26 cellular contexts compared by ENCODE assay signal in the genomic region with DNA sequence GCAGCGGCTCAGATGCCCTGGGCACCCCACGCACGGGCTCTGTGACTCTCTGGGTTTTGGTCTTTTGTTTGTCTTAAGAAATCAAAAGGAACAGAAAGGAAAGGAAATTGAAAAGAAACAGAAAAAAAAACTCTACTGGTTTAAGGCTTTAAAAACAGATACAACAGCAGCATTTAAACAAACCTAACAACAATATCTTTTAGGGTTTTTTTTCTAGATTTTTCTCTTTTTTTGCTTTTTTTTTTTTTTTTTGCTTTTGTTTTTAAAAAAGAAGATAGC. TPM values are rescaled to one million over a fixed set of nuclear protein-coding genes. Genes with fewer than 3 reads are reported as not detected.
DNase-seq lines count a peak whose midpoint lies in the region; ATAC-seq and TF ChIP-seq lines count a peak whose summit lies in the region.
"Had no signal": no experiment of that assay in that cellular context is flagged by ENCODE, and none has a peak within 500 bp of the region (broad histone marks: within the 10 kb centered on the region; RNA-seq: fewer than 3 reads in every experiment).

No MANE protein-coding gene starts in this region.

- no peak overlapping the region for H2BK12ac ChIP-seq in H9 (ENCODE audit: insufficient read length, low read depth, low read length)

- H3K27ac Mint-ChIP-seq in H9 = no peak overlapping the region; a peak in 1 of 7 replicates
- H3K27ac Mint-ChIP-seq: activated CD4-positive, alpha-beta T cell treated with anti-CD3 and anti-CD28 coated beads, Interleukin-2, amount 10 ng/mL, durations not matched to agents 7 days and 5 days; activated naive CD8-positive, alpha-beta T cell treated with anti-CD3 and anti-CD28 coated beads, Interleukin-2, amount 10 ng/mL, durations not matched to agents 7 days and 5 days; activated T-helper 2 cell treated with anti-CD3 and anti-CD28 coated beads, Interferon-gamma antibody, Interleukin-2, Interleukin-4, amounts not matched to agents 10 μg/mL and 5 μg/mL and 100 μg/mL, durations not matched to agents 14 hours and 24 hours and 36 hours; CD8-positive, alpha-beta T cell; memory B cell; T-cell had no signal

- CTCF ChIA-PET in AG04449 (lab: Yijun Ruan, JAX) = no interaction called here
- CTCF ChIA-PET in PC-3 (lab: Charles Lee) = interaction anchor here (0.7 kb wide), 1 partner anchor 107 kb away, joined by 12 read pairs; no protein-coding TSS in a partner anchor

- peaks cover 5 to 27% of the 10 kb centered on the region in 2 experiments for H3K4me1 Mint-ChIP-seq in H9
- H3K4me1 Mint-ChIP-seq: memory B cell had no signal

- no peak overlapping the region for H2AK5ac ChIP-seq in H9 (ENCODE audit: insufficient read length, low read length)

- H3K56ac ChIP-seq in H9 (ENCODE audit: insufficient read length, low read depth, low read length) = no peak overlapping the region

- H4K8ac ChIP-seq in H9 (replicated peaks; ENCODE audit: insufficient read length, low read depth, low read length) = no peak overlapping the region

- POLR2A ChIA-PET in AG04449 (lab: Yijun Ruan, JAX) (no interaction called here), PC-3 (lab: Charles Lee; ENCODE audit: unreplicated experiment) (no interaction called here)

- no peaks in the 10 kb centered on the region for H3K36me3 Mint-ChIP-seq in H9 (ENCODE audit: insufficient read depth in 1 of 3, low read depth in 3 of 3)
- H3K36me3 Mint-ChIP-seq: activated naive CD8-positive, alpha-beta T cell treated with anti-CD3 and anti-CD28 coated beads, Interleukin-2, amount 10 ng/mL, durations not matched to agents 7 days and 5 days; CD8-positive, alpha-beta T cell; memory B cell; T-cell had no signal

- H2BK15ac ChIP-seq in H9 (ENCODE audit: low read depth, low read length) = no peak overlapping the region

- H3K18ac ChIP-seq in H9 (ENCODE audit: insufficient read length, low read depth, low read length) = no peak overlapping the region

- H3K9ac ChIP-seq in PC-3 (ENCODE audit: low read length) (no peak overlapping the region), skeletal muscle tissue (ENCODE audit: low read depth in 1 of 3, low read length in 3 of 3) (peak overlapping the region in 2 of 3 donors; percentile 38 to 50), H9 (ENCODE audit: extremely low read depth, insufficient read length, low read length) (no peak overlapping the region)

- no peak overlapping the region for H3K4me3 Mint-ChIP-seq in H9
- H3K4me3 Mint-ChIP-seq: activated CD4-positive, alpha-beta T cell treated with anti-CD3 and anti-CD28 coated beads, Interleukin-2, amount 10 ng/mL, durations not matched to agents 7 days and 5 days; activated naive CD8-positive, alpha-beta T cell treated with anti-CD3 and anti-CD28 coated beads, Interleukin-2, amount 10 ng/mL, durations not matched to agents 7 days and 5 days; CD8-positive, alpha-beta T cell; stimulated activated naive CD8-positive, alpha-beta T cell treated with anti-CD3 and anti-CD28 coated beads, Interleukin-15, amount 100 ng/mL, for 72 hours; T-cell had no signal

- no peaks in the 10 kb centered on the region for H3K9me2 ChIP-seq in PC-3 (replicated peaks; ENCODE audit: low read length)

- no TSS peak for BruUV-seq in PC-3 (replicated peaks; lab: Mats Ljungman, UMichigan)

- no peak overlapping the region for H2BK20ac ChIP-seq in H9 (ENCODE audit: low read depth, low read length, poor library complexity, severe bottlenecking)

- H4K91ac ChIP-seq in H9 (ENCODE audit: insufficient read length, low read depth, low read length) = no peak overlapping the region

- H2AFZ ChIP-seq in PC-3 (ENCODE audit: low read length) (0 out of 2 replicates have a peak overlapping the region, but pooled peaks have one; percentile 37), H9 (ENCODE audit: low read length) (no peak overlapping the region)

- H3T11ph ChIP-seq in H9 (ENCODE audit: low read length) = no peak overlapping the region

- no peak overlapping the region for H3K4ac ChIP-seq in H9 (ENCODE audit: low read depth, low read length)

- no peaks in the 10 kb centered on the region for H3K4me1 ChIP-seq in PC-3 (ENCODE audit: insufficient read depth, low read length)
- H3K4me1 ChIP-seq in skeletal muscle tissue (ENCODE audit: control insufficient read depth in 3 of 3, insufficient read depth in 3 of 3, low read length in 3 of 3) = peaks cover 0 to 2% (median 2%) of the 10 kb centered on the region in 3 donors
- H3K4me1 ChIP-seq in H9 (ENCODE audit: insufficient read depth, low read length) = no peaks in the 10 kb centered on the region
- H3K4me1 ChIP-seq: foreskin keratinocyte, pancreas had no signal

- no CpG with 5 or more reads among the region's 3 CpGs for WGBS in H9 (ENCODE audit: extremely low coverage, insufficient read length, low lambda C conversion rate)

- H3K79me1 ChIP-seq in H9 (ENCODE audit: insufficient read depth, low read depth, low read length, poor library complexity, severe bottlenecking) = no peaks in the 10 kb centered on the region

- H3K27me3 ChIP-seq in PC-3 (ENCODE audit: low read length) = peaks cover 48% of the 10 kb centered on the region
- peaks cover 0 to 9% (median 8%) of the 10 kb centered on the region in 3 donors for H3K27me3 ChIP-seq in skeletal muscle tissue (ENCODE audit: control insufficient read depth in 3 of 3, insufficient read depth in 3 of 3, low read length in 3 of 3)
- no peaks in the 10 kb centered on the region for H3K27me3 ChIP-seq in H9 (ENCODE audit: insufficient read depth, low read length)
- H3K27me3 ChIP-seq: pancreas had no signal

- H3K36me3 ChIP-seq in PC-3 (ENCODE audit: low read depth, low read length) (no peaks in the 10 kb centered on the region), skeletal muscle tissue (ENCODE audit: control insufficient read depth in 3 of 3, insufficient read depth in 3 of 3, low read length in 3 of 3) (no peaks in the 10 kb centered on the region)
- H3K36me3 ChIP-seq: pancreas, spleen had no signal

- H3K4me3 ChIP-seq in AG04449 (ENCODE audit: low read depth, low read length) = peak overlapping the region; percentile 20
- peak overlapping the region; percentile 19; the same call in 1 of the 2 replicates for H3K4me3 ChIP-seq in PC-3 (ENCODE audit: low read length)
- H3K4me3 ChIP-seq in foreskin fibroblast (ENCODE audit: low read depth in 1 of 2, low read length in 2 of 2) = peak overlapping the region; percentile 8 to 30
- no peak overlapping the region for H3K4me3 ChIP-seq in skeletal muscle tissue (ENCODE audit: low read length in 3 of 3)
- H3K4me3 ChIP-seq: pancreas had no signal

- no peak for ATAC-seq in PC-3
- ATAC-seq: CD8-positive, alpha-beta T cell; T-cell had no signal

- no peak overlapping the region for H3K23ac ChIP-seq in H9 (ENCODE audit: insufficient read length, low read depth, low read length)

- no peaks in the 10 kb centered on the region for H3F3A ChIP-seq in PC-3 (ENCODE audit: low read length, unreplicated experiment)

- no peaks in the 10 kb centered on the region for H3K9me3 Mint-ChIP-seq in H9
- H3K9me3 Mint-ChIP-seq: activated CD4-positive, alpha-beta T cell treated with anti-CD3 and anti-CD28 coated beads, Interleukin-2, amount 10 ng/mL, durations not matched to agents 7 days and 5 days; activated naive CD8-positive, alpha-beta T cell treated with anti-CD3 and anti-CD28 coated beads, Interleukin-2, amount 10 ng/mL, durations not matched to agents 7 days and 5 days; activated T-helper 2 cell treated with anti-CD3 and anti-CD28 coated beads, Interferon-gamma antibody, Interleukin-2, Interleukin-4, amounts not matched to agents 10 μg/mL and 5 μg/mL and 100 μg/mL, durations not matched to agents 14 hours and 24 hours and 36 hours; CD8-positive, alpha-beta T cell; memory B cell; stimulated activated naive CD8-positive, alpha-beta T cell treated with anti-CD3 and anti-CD28 coated beads, Interleukin-15, amount 100 ng/mL, for 72 hours; T-cell had no signal

- no peak overlapping the region for H2BK5ac ChIP-seq in H9 (ENCODE audit: insufficient read length, low read length)

- H2BK120ac ChIP-seq in H9 (ENCODE audit: low read depth, low read length, poor library complexity, severe bottlenecking) = no peak overlapping the region

- H3K27ac ChIP-seq in PC-3 (ENCODE audit: low read length) (no peak overlapping the region), skeletal muscle tissue (ENCODE audit: low read depth, low read length) (no peak overlapping the region), H9 (ENCODE audit: insufficient read length, low read depth, low read length) (no peak overlapping the region)
- H3K27ac ChIP-seq: foreskin keratinocyte, pancreas, spleen had no signal

- intact Hi-C loops in PC-3 (cut with micrococcal nuclease) = no loop called here

- H3K14ac ChIP-seq in H9 (ENCODE audit: insufficient read depth, low read length) = no peak overlapping the region

- H3K23me2 ChIP-seq in H9 (ENCODE audit: insufficient read length, low read depth, low read length, poor library complexity, severe bottlenecking) = no peaks in the 10 kb centered on the region

- no peak overlapping the region for H4K5ac ChIP-seq in H9 (ENCODE audit: insufficient read length, low read depth, low read length)

- H3K79me2 ChIP-seq in PC-3 (ENCODE audit: low read length) (no peaks in the 10 kb centered on the region), H9 (ENCODE audit: insufficient read depth, low read length) (no peaks in the 10 kb centered on the region)

- H3K9me3 ChIP-seq in PC-3 (ENCODE audit: low read length) (no peaks in the 10 kb centered on the region), skeletal muscle tissue (ENCODE audit: control insufficient read depth in 3 of 3, low read length in 3 of 3) (no peaks in the 10 kb centered on the region), H9 (ENCODE audit: control insufficient read depth, low read depth, low read length) (no peaks in the 10 kb centered on the region)
- H3K9me3 ChIP-seq: pancreas, spleen had no signal

- TF ChIP-seq CTCF in AG04449 (IDR thresholded peaks at IDR 0.05; ENCODE audit: insufficient read depth, low read length, missing control alignments) (no peak), PC-3 (conservative IDR thresholded peaks at IDR 0.05; ENCODE audit: low read depth, low read length) (no peak), foreskin fibroblast (IDR thresholded peaks at IDR 0.05; ENCODE audit: low read depth, low read length) (no peak), H9 (conservative IDR thresholded peaks at IDR 0.05) (no peak)

- no peaks in the 10 kb centered on the region for H4K20me1 ChIP-seq in PC-3 (ENCODE audit: low read length)
- H4K20me1 ChIP-seq in H9 (ENCODE audit: control insufficient read depth, insufficient read depth, insufficient read length) = no peaks in the 10 kb centered on the region

- H3K4me2 ChIP-seq in PC-3 (ENCODE audit: low read length) = peak overlapping the region; percentile 66
- no peak overlapping the region for H3K4me2 ChIP-seq in H9 (ENCODE audit: insufficient read depth, insufficient read length, low read length)

- DNase-seq in AG04449 (ENCODE audit: low read depth, low spot score) (no peak), PC-3 (no peak), foreskin fibroblast (no peak), H9 (no peak), NCI-H2081 treated with DMSO at 0.1 percent for 48 hours (lab: John Stamatoyannopoulos, UW) (no peak), MV-4-11 (lab: John Stamatoyannopoulos, UW) (no peak), DMS 273 (lab: John Stamatoyannopoulos, UW; ENCODE audit: unreplicated experiment) (no peak)
- DNase-seq: activated CD4-positive, alpha-beta T cell treated with anti-CD3 and anti-CD28 coated beads, Interleukin-2, amount 10 ng/mL, durations not matched to agents 7 days and 5 days; activated CD8-positive, alpha-beta memory T cell treated with anti-CD3 and anti-CD28 coated beads, Interleukin-2, amount 50 U/mL, for 4 hours; activated naive CD8-positive, alpha-beta T cell treated with anti-CD3 and anti-CD28 coated beads, Interleukin-2, amount 10 ng/mL, durations not matched to agents 7 days and 5 days; CD8-positive, alpha-beta T cell; KBM-7; NCI-H2029; SIG-M5; spleen; stimulated activated CD4-positive, alpha-beta T cell treated with anti-CD3 and anti-CD28 coated beads, Interleukin-4, amount 100 ng/mL, for 24 hours; stimulated activated naive CD8-positive, alpha-beta T cell treated with anti-CD3 and anti-CD28 coated beads, Interleukin-15, amount 100 ng/mL, for 72 hours; T-cell had no signal

- H3K27me3 Mint-ChIP-seq in H9 (ENCODE audit: low read depth) = peaks cover 14% of the 10 kb centered on the region
- H3K27me3 Mint-ChIP-seq: activated CD4-positive, alpha-beta T cell treated with anti-CD3 and anti-CD28 coated beads, Interleukin-2, amount 10 ng/mL, durations not matched to agents 7 days and 5 days had no signal

RNA-seq across cellular contexts. Expression of a gene that starts 17.2 kb away (rescaled TPM):
- not detected in 2 replicates for total RNA-seq in PC-3 (2014; rRNA removed)
- not detected for total RNA-seq in skeletal muscle tissue
- not detected in 2 replicates for total RNA-seq in H9 (2021)
- total RNA-seq: activated CD4-positive, alpha-beta T cell treated with anti-CD3 and anti-CD28 coated beads, Interleukin-2, amount 10 ng/mL, durations not matched to agents 7 days and 5 days; activated naive CD8-positive, alpha-beta T cell treated with anti-CD3 and anti-CD28 coated beads, Interleukin-2, amount 10 ng/mL, durations not matched to agents 7 days and 5 days; activated T-helper 2 cell treated with anti-CD3 and anti-CD28 coated beads, Interferon-gamma antibody, Interleukin-2, Interleukin-4, amounts not matched to agents 10 μg/mL and 5 μg/mL and 100 μg/mL, durations not matched to agents 14 hours and 24 hours and 36 hours; CD8-positive, alpha-beta T cell; dermis blood vessel endothelial cell; endothelial cell of umbilical vein; foreskin keratinocyte; kidney epithelial cell; pancreas; spleen; T-cell had no signal

RNA-seq across cellular contexts. Expression of a gene that starts 52.5 kb away (rescaled TPM):
- total RNA-seq in PC-3 (2014; rRNA removed) (not detected in 2 replicates), skeletal muscle tissue (not detected), H9 (2021) (not detected in 2 replicates)
- total RNA-seq: activated CD4-positive, alpha-beta T cell treated with anti-CD3 and anti-CD28 coated beads, Interleukin-2, amount 10 ng/mL, durations not matched to agents 7 days and 5 days; activated naive CD8-positive, alpha-beta T cell treated with anti-CD3 and anti-CD28 coated beads, Interleukin-2, amount 10 ng/mL, durations not matched to agents 7 days and 5 days; activated T-helper 2 cell treated with anti-CD3 and anti-CD28 coated beads, Interferon-gamma antibody, Interleukin-2, Interleukin-4, amounts not matched to agents 10 μg/mL and 5 μg/mL and 100 μg/mL, durations not matched to agents 14 hours and 24 hours and 36 hours; CD8-positive, alpha-beta T cell; dermis blood vessel endothelial cell; endothelial cell of umbilical vein; foreskin keratinocyte; kidney epithelial cell; T-cell had no signal

Comparison
In these comparisons a context has a peak if more than half of its experiments do, and no peak if none do; other contexts are left out.
1. H3K4me3 ChIP-seq: peak in AG04449 (single experiment), PC-3 (single experiment) and foreskin fibroblast (2 of 2); none in skeletal muscle tissue (0 of 3).
2. H3K9ac ChIP-seq: peak in skeletal muscle tissue (2 of 3); none in PC-3 (single experiment) and H9 (single experiment).